In genomic region chr2:60551241-60552095, GRCh38 we compare ENCODE assay signal across 8 cellular contexts. TPM values are rescaled to one million over a fixed set of nuclear protein-coding genes. Genes with fewer than 3 reads are reported as not detected.
DNase-seq lines count a peak whose midpoint lies in the region; ATAC-seq, FAIRE-seq and TF ChIP-seq lines count a peak whose summit lies in the region.

No MANE protein-coding gene starts in this region.

- peaks cover 16% of the 10 kb centered on the region for H3K4me1 Mint-ChIP-seq in astrocyte (ENCODE audit: low read depth, unreplicated experiment)

- H3K79me2 ChIP-seq in astrocyte (ENCODE audit: insufficient read depth, low read length): peaks cover 59% of the 10 kb centered on the region

- peak; percentile 51 for DNase-seq in NCI-H2227 (lab: John Stamatoyannopoulos, UW; ENCODE audit: unreplicated experiment)
- no peak for DNase-seq in NCI-H2227 treated with DMSO at 0.1 percent for 48 hours (lab: John Stamatoyannopoulos, UW)
- peak; percentile 51 for DNase-seq in NCI-H1105 treated with DMSO at 0.1 percent for 48 hours (lab: John Stamatoyannopoulos, UW)
- peak; percentile 35 for DNase-seq in astrocyte (ENCODE audit: low read depth)
- DNase-seq in kidney: peak; percentile 77
- peak in 1 of 2 donors; percentile 79 for DNase-seq in suprapubic skin (ENCODE audit: low spot score in 2 of 2)

- no peaks in the 10 kb centered on the region for H3K9me3 ChIP-seq in astrocyte (ENCODE audit: insufficient read depth, low read depth, low read length)
- H3K9me3 ChIP-seq in kidney (ENCODE audit: control insufficient read depth in 1 of 2, low read length in 2 of 2): no peaks in the 10 kb centered on the region
- no peaks in the 10 kb centered on the region for H3K9me3 ChIP-seq in suprapubic skin

- peak overlapping the region; percentile 91 for H3K27ac Mint-ChIP-seq in astrocyte (ENCODE audit: unreplicated experiment)

- H3K36me3 ChIP-seq in astrocyte (ENCODE audit: insufficient read depth, low read length) (no peaks in the 10 kb centered on the region), kidney (ENCODE audit: control insufficient read depth in 1 of 2, insufficient read depth in 2 of 2, low read length in 2 of 2) (no peaks in the 10 kb centered on the region), suprapubic skin (no peaks in the 10 kb centered on the region)

- H3K9ac ChIP-seq in astrocyte (ENCODE audit: low read length) (peak overlapping the region; percentile 86), kidney (ENCODE audit: low read length in 2 of 2) (no peak overlapping the region)

- no peaks in the 10 kb centered on the region for H3K9me3 Mint-ChIP-seq in astrocyte (ENCODE audit: unreplicated experiment)

- no peak for TF ChIP-seq POLR2A in suprapubic skin (IDR thresholded peaks at IDR 0.05)

- 7% methylated on average over 17 of the region's 63 CpGs for WGBS in suprapubic skin

- peaks cover 6% of the 10 kb centered on the region for H3K4me1 ChIP-seq in astrocyte (ENCODE audit: insufficient read depth, low read length)
- peaks cover 2 to 17% of the 10 kb centered on the region in 2 donors for H3K4me1 ChIP-seq in kidney (ENCODE audit: control insufficient read depth in 1 of 2, insufficient read depth in 1 of 2, low read depth in 1 of 2, low read length in 2 of 2)
- peaks cover 77% of the 10 kb centered on the region for H3K4me1 ChIP-seq in suprapubic skin

- H3K36me3 Mint-ChIP-seq in astrocyte (ENCODE audit: low read depth, unreplicated experiment): no peaks in the 10 kb centered on the region

- H3K4me3 ChIP-seq in astrocyte (ENCODE audit: insufficient read depth, low read depth, low read length) (peak overlapping the region; percentile 91), kidney (ENCODE audit: low read length in 2 of 2) (no peak overlapping the region), suprapubic skin (peak overlapping the region; percentile 74)

- peaks cover 5% of the 10 kb centered on the region for H4K20me1 ChIP-seq in astrocyte (ENCODE audit: insufficient read depth, low read length)

- FAIRE-seq in astrocyte (lab: Jason Lieb, UNC): no peak
- FAIRE-seq in kidney (lab: Jason Lieb, UNC): no peak

- no peak for TF ChIP-seq EP300 in suprapubic skin (IDR thresholded peaks at IDR 0.05)

- peak overlapping the region; percentile 98 for H3K4me3 Mint-ChIP-seq in astrocyte (ENCODE audit: unreplicated experiment)

- H3K27ac ChIP-seq in astrocyte (ENCODE audit: low read depth, low read length) (peak overlapping the region; percentile 68), kidney (ENCODE audit: low read depth in 2 of 2, low read length in 2 of 2) (no peak overlapping the region), suprapubic skin (peak overlapping the region; percentile 91)

- peak overlapping the region; percentile 42 for H2AFZ ChIP-seq in astrocyte (ENCODE audit: low read depth, low read length)

- peak overlapping the region; percentile 99 for H3K4me2 ChIP-seq in astrocyte (ENCODE audit: low read length)

- ATAC-seq in GM18511 (IDR thresholded peaks at IDR 0.05; ENCODE audit: unreplicated experiment): no peak
- no peak for ATAC-seq in HG02759 (IDR thresholded peaks at IDR 0.05; ENCODE audit: unreplicated experiment)

- intact Hi-C loops in kidney (cut with DNase I): no loop called here

- H3K27me3 ChIP-seq in astrocyte (ENCODE audit: insufficient read depth, low read length): peaks cover 13% of the 10 kb centered on the region
- peaks cover 77% of the 10 kb centered on the region for H3K27me3 ChIP-seq in suprapubic skin

- H3K27me3 Mint-ChIP-seq in astrocyte (ENCODE audit: low read depth, unreplicated experiment): no peaks in the 10 kb centered on the region

- no peak for TF ChIP-seq CTCF in astrocyte (IDR thresholded peaks at IDR 0.05; ENCODE audit: insufficient read depth, low read depth, low read length)
- TF ChIP-seq CTCF in kidney (IDR thresholded peaks at IDR 0.05; ENCODE audit: borderline replicate concordance, extremely low read depth, insufficient read depth): no peak
- TF ChIP-seq CTCF in suprapubic skin (IDR thresholded peaks at IDR 0.05): no peak

RNA-seq across cellular contexts. Expression of gene BCL11A, which starts 2.0 kb away (rescaled TPM):
- total RNA-seq in astrocyte: 29.8 and 32.0 TPM in 2 replicates
- total RNA-seq in kidney: 8.7 TPM
- 1.4 TPM for polyA plus RNA-seq in kidney (ENCODE audit: insufficient read depth, low read depth, low replicate concordance)
- total RNA-seq in suprapubic skin: 100 to 1,000 TPM in 2 of 4 donors, 10 to 100 TPM in 2; 67.1 to 222 (median 113) TPM

Comparison
In these comparisons a context has a peak if more than half of its experiments do, and no peak if none do; other contexts are left out.
1. H3K27ac ChIP-seq: peak in astrocyte (single experiment) and suprapubic skin (single experiment); none in kidney (0 of 2).
2. H3K4me3 ChIP-seq: peak in astrocyte (single experiment) and suprapubic skin (single experiment); none in kidney (0 of 2).